In genomic region chr15:43006991-43007390, GRCh38 we compare ENCODE assay signal across 23 cellular contexts.
"Had no signal": no experiment of that assay in that cellular context is flagged by ENCODE, and none has a peak within 500 bp of the region (broad histone marks: within the 10 kb centered on the region; RNA-seq: fewer than 3 reads in every experiment).

No MANE protein-coding gene starts in this region.

- H3K4me1 ChIP-seq: esophagus muscularis mucosa, foreskin keratinocyte, gastroesophageal sphincter, lower lobe of right lung had no signal

- H3K27me3 ChIP-seq: dorsolateral prefrontal cortex, esophagus muscularis mucosa, foreskin keratinocyte, gastroesophageal sphincter, heart right ventricle had no signal

- H3K27me3 Mint-ChIP-seq: naive thymus-derived CD4-positive, alpha-beta T cell had no signal

- DNase-seq: dermis blood vessel endothelial cell; effector CD4-positive, alpha-beta T cell; effector memory CD4-positive, alpha-beta T cell; foreskin keratinocyte; head of caudate nucleus; heart right ventricle; hippocampal formation; islet precursor cell; kidney; kidney glomerular epithelial cell; left colon; left ventricle myocardium inferior; lower lobe of right lung; mesenchymal stem cell; midbrain; naive thymus-derived CD4-positive, alpha-beta T cell had no signal

- H3K4me3 ChIP-seq: coronary artery, dorsolateral prefrontal cortex, esophagus muscularis mucosa, gastroesophageal sphincter, heart right ventricle, left ventricle myocardium inferior, lower lobe of right lung had no signal

- H3K27ac ChIP-seq: coronary artery, esophagus muscularis mucosa, foreskin keratinocyte, gastroesophageal sphincter, heart right ventricle, left ventricle myocardium inferior, lower lobe of right lung had no signal

- H3K27ac Mint-ChIP-seq: naive thymus-derived CD4-positive, alpha-beta T cell had no signal

- H3K9me3 ChIP-seq: esophagus muscularis mucosa, gastroesophageal sphincter, heart right ventricle, left ventricle myocardium inferior, lower lobe of right lung had no signal

- H3K4me3 Mint-ChIP-seq: naive thymus-derived CD4-positive, alpha-beta T cell had no signal

- ATAC-seq: foreskin keratinocyte; gastroesophageal sphincter; left colon; left lobe of liver; lower lobe of right lung; naive thymus-derived CD4-positive, alpha-beta T cell had no signal

- H3K4me1 Mint-ChIP-seq: naive thymus-derived CD4-positive, alpha-beta T cell had no signal

- FAIRE-seq: endothelial cell of umbilical vein, frontal cortex, kidney had no signal
